ENCODE assay signal across 19 cellular contexts in genomic region chr5:129465945-129466344, GRCh38. TPM values are rescaled to one million over a fixed set of nuclear protein-coding genes. Genes with fewer than 3 reads are reported as not detected.
DNase-seq lines count a peak whose midpoint lies in the region; ATAC-seq and TF ChIP-seq lines count a peak whose summit lies in the region.
"Had no signal": no experiment of that assay in that cellular context is flagged by ENCODE, and none has a peak within 500 bp of the region (broad histone marks: within the 10 kb centered on the region; RNA-seq: fewer than 3 reads in every experiment).

No MANE protein-coding gene starts in this region.

- 16% methylated on average over 4 of the region's 4 CpGs for WGBS in SK-N-SH (ENCODE audit: low lambda C conversion rate)

- no peaks in the 10 kb centered on the region for H4K20me1 ChIP-seq in SK-N-SH (ENCODE audit: insufficient read depth)
- H4K20me1 ChIP-seq: BLaER1 had no signal

- peaks cover 5% of the 10 kb centered on the region for H3K36me3 Mint-ChIP-seq in glutamatergic neuron (ENCODE audit: unreplicated experiment)
- no peaks in the 10 kb centered on the region for H3K36me3 Mint-ChIP-seq in stimulated activated effector memory CD8-positive, alpha-beta T cell treated with anti-CD3 and anti-CD28 coated beads, Interleukin-12 subunit alpha, Interleukin-12 subunit beta, amount 100 ng/mL, for 72 hours

- H3K9me3 Mint-ChIP-seq in glutamatergic neuron (ENCODE audit: unreplicated experiment), result peaks cover 5% of the 10 kb centered on the region
- peaks cover 8% of the 10 kb centered on the region for H3K9me3 Mint-ChIP-seq in stimulated activated effector memory CD8-positive, alpha-beta T cell treated with anti-CD3 and anti-CD28 coated beads, Interleukin-12 subunit alpha, Interleukin-12 subunit beta, amount 100 ng/mL, for 72 hours
- H3K9me3 Mint-ChIP-seq: H9 had no signal

- no peak overlapping the region for H3K9ac ChIP-seq in SK-N-SH
- H3K9ac ChIP-seq: BLaER1 had no signal

- no peaks in the 10 kb centered on the region for H3K9me2 ChIP-seq in SK-N-SH

- peaks cover 5% of the 10 kb centered on the region for H3K27me3 Mint-ChIP-seq in glutamatergic neuron (ENCODE audit: unreplicated experiment)

- H3K27me3 ChIP-seq in SK-N-SH (ENCODE audit: insufficient read depth), result peaks cover 12% of the 10 kb centered on the region
- H3K27me3 ChIP-seq: BLaER1 had no signal

- DNase-seq in SK-N-SH, result no peak
- DNase-seq in glutamatergic neuron, result no peak
- no peak for DNase-seq in stimulated activated effector memory CD8-positive, alpha-beta T cell treated with anti-CD3 and anti-CD28 coated beads, Interleukin-12 subunit alpha, Interleukin-12 subunit beta, amount 100 ng/mL, for 72 hours (ENCODE audit: low spot score in 2 of 2)
- no peak for DNase-seq in T-helper 1 cell
- no peak for DNase-seq in activated CD4-positive, alpha-beta T cell treated with anti-CD3 and anti-CD28 coated beads, Interleukin-2, amount 50 U/mL, for 4 hours
- DNase-seq: AML-193; CD4-positive, alpha-beta memory T cell; DMS153; DMS79; H9 had no signal

- no peaks in the 10 kb centered on the region for H3K4me1 ChIP-seq in SK-N-SH (ENCODE audit: control insufficient read depth in 1 of 2, insufficient read depth in 2 of 2, low read depth in 1 of 2, low read length in 1 of 2)
- H3K4me1 ChIP-seq: BLaER1 had no signal

- no peaks in the 10 kb centered on the region for H3F3A ChIP-seq in SK-N-SH (replicated peaks; ENCODE audit: insufficient read depth)

- H3K4me2 ChIP-seq in SK-N-SH, result no peak overlapping the region
- H3K4me2 ChIP-seq: A549, BLaER1 had no signal

- no peak overlapping the region for H3K4me3 ChIP-seq in SK-N-SH (ENCODE audit: low read depth in 2 of 2, low read length in 1 of 2)
- H3K4me3 ChIP-seq: A549, BLaER1, GM12878 had no signal

- H3K9me3 ChIP-seq in SK-N-SH, result no peaks in the 10 kb centered on the region
- no peaks in the 10 kb centered on the region for H3K9me3 ChIP-seq in KOPT-K1 (ENCODE audit: insufficient read depth, low read length, poor library complexity, severe bottlenecking)
- H3K9me3 ChIP-seq: A549 had no signal

- no peaks in the 10 kb centered on the region for H3K36me3 ChIP-seq in SK-N-SH (replicated peaks in 1 of 2; ENCODE audit: control insufficient read depth in 1 of 2, insufficient read depth in 2 of 2, low read length in 1 of 2)
- no peaks in the 10 kb centered on the region for H3K36me3 ChIP-seq in KOPT-K1 (ENCODE audit: insufficient read depth, low read length)
- H3K36me3 ChIP-seq: BLaER1 had no signal

- H3K27ac ChIP-seq in SK-N-SH (ENCODE audit: low read depth in 2 of 2, low read length in 1 of 2), result no peak overlapping the region
- H3K27ac ChIP-seq in KOPT-K1 (ENCODE audit: low read depth, low read length, poor library complexity, severe bottlenecking), result peak overlapping the region; percentile 24
- H3K27ac ChIP-seq: 22Rv1, A549, BLaER1 had no signal

- no peak for TF ChIP-seq CTCF in SK-N-SH (IDR thresholded peaks at IDR 0.05)
- TF ChIP-seq CTCF in glutamatergic neuron (IDR thresholded peaks at IDR 0.05; ENCODE audit: partially characterized antibody, unreplicated experiment), result no peak

- H3K4me3 Mint-ChIP-seq in glutamatergic neuron (ENCODE audit: unreplicated experiment), result no peak overlapping the region
- H3K4me3 Mint-ChIP-seq in stimulated activated effector memory CD8-positive, alpha-beta T cell treated with anti-CD3 and anti-CD28 coated beads, Interleukin-12 subunit alpha, Interleukin-12 subunit beta, amount 100 ng/mL, for 72 hours, result no peak overlapping the region
- H3K4me3 Mint-ChIP-seq: CD14-positive monocyte; CD4-positive, alpha-beta memory T cell; H9 had no signal

- no peak for TF ChIP-seq EP300 in SK-N-SH (IDR thresholded peaks at IDR 0.05; ENCODE audit: borderline replicate concordance in 1 of 2, low read depth in 1 of 2, low read length in 1 of 2)

- TF ChIP-seq RAD21 in SK-N-SH (IDR thresholded peaks at IDR 0.05; ENCODE audit: low read length), result no peak

- H2AFZ ChIP-seq in SK-N-SH (ENCODE audit: low read depth), result 0 out of 2 replicates have a peak overlapping the region, but pooled peaks have one; percentile 22

- POLR2A ChIA-PET in SK-N-SH (lab: Yijun Ruan, JAX), result no interaction called here

- no peak for ATAC-seq in SK-N-SH treated with all-trans-retinoic acid at 6 μM for 48 hours
- no peak for ATAC-seq in stimulated activated effector memory CD8-positive, alpha-beta T cell treated with anti-CD3 and anti-CD28 coated beads, Interleukin-12 subunit alpha, Interleukin-12 subunit beta, amount 100 ng/mL, for 72 hours
- ATAC-seq: A549, GM12878, HepG2 had no signal

- CTCF ChIA-PET in SK-N-SH (lab: Yijun Ruan, JAX), result no interaction called here

- H3K4me1 Mint-ChIP-seq in glutamatergic neuron (ENCODE audit: low read depth, unreplicated experiment), result peaks cover 12% of the 10 kb centered on the region
- peaks cover 5% of the 10 kb centered on the region for H3K4me1 Mint-ChIP-seq in stimulated activated effector memory CD8-positive, alpha-beta T cell treated with anti-CD3 and anti-CD28 coated beads, Interleukin-12 subunit alpha, Interleukin-12 subunit beta, amount 100 ng/mL, for 72 hours

- H3K27ac Mint-ChIP-seq in glutamatergic neuron (ENCODE audit: unreplicated experiment), result peak overlapping the region; percentile 87
- no peak overlapping the region for H3K27ac Mint-ChIP-seq in stimulated activated effector memory CD8-positive, alpha-beta T cell treated with anti-CD3 and anti-CD28 coated beads, Interleukin-12 subunit alpha, Interleukin-12 subunit beta, amount 100 ng/mL, for 72 hours
- H3K27ac Mint-ChIP-seq: CD14-positive monocyte; CD4-positive, alpha-beta memory T cell had no signal

- H3K79me2 ChIP-seq in SK-N-SH (ENCODE audit: insufficient read depth), result no peaks in the 10 kb centered on the region

TF ChIP-seq in SK-N-SH, 30 proteins besides CTCF, POLR2A, EP300 and RAD21 (continues in another document):
- no peak for TF ChIP-seq NRF1 (IDR thresholded peaks at IDR 0.05; ENCODE audit: low read depth, low read length)
- no peak for TF ChIP-seq CHD2 (IDR thresholded peaks at IDR 0.05; ENCODE audit: low read length, partially characterized antibody)
- no peak for TF ChIP-seq FOXJ3 (CRISPR knock-in tag; IDR thresholded peaks at IDR 0.05)
- no peak for TF ChIP-seq GABPA (IDR thresholded peaks at IDR 0.05; ENCODE audit: low read depth)
- no peak for TF ChIP-seq TCF12 (IDR thresholded peaks at IDR 0.05)
- TF ChIP-seq ZBTB33 (IDR thresholded peaks at IDR 0.05; ENCODE audit: borderline replicate concordance, low read depth), result no peak
- no peak for TF ChIP-seq GATA2 (CRISPR knock-in tag; IDR thresholded peaks at IDR 0.05)
- TF ChIP-seq TAF1 (IDR thresholded peaks at IDR 0.05; ENCODE audit: borderline replicate concordance, low read depth, low read length), result no peak
- no peak for TF ChIP-seq MAX (IDR thresholded peaks at IDR 0.05; ENCODE audit: low read depth)

TF ChIP-seq in SK-N-SH treated with all-trans-retinoic acid at 6 μM for 48 hours, 23 proteins besides CTCF, POLR2A, EP300 and RAD21:
- TF ChIP-seq ESRRG (CRISPR knock-in tag; IDR thresholded peaks at IDR 0.05) (no peak), TSHZ2 (CRISPR knock-in tag; IDR thresholded peaks at IDR 0.05) (no peak), ISL1 (CRISPR knock-in tag; IDR thresholded peaks at IDR 0.05) (no peak), RARB (CRISPR knock-in tag; IDR thresholded peaks at IDR 0.05) (no peak), OSR1 (CRISPR knock-in tag; IDR thresholded peaks at IDR 0.05) (no peak), BACH2 (CRISPR knock-in tag; IDR thresholded peaks at IDR 0.05; ENCODE audit: borderline replicate concordance) (no peak), ZFP3 (CRISPR knock-in tag; IDR thresholded peaks at IDR 0.05) (no peak), POU6F1 (CRISPR knock-in tag; IDR thresholded peaks at IDR 0.05; ENCODE audit: borderline replicate concordance, low read depth) (no peak), ZNF8 (CRISPR knock-in tag; IDR thresholded peaks at IDR 0.05) (no peak)

RNA-seq across cellular contexts. Expression of gene ADAMTS19, which starts 5.8 kb away (rescaled TPM):
- 0.10 TPM in 1 of 2 replicates, not detected in the other for polyA plus RNA-seq in SK-N-SH (2012; rRNA removed)
- polyA plus RNA-seq in SK-N-SH (2012; cell fraction: cytosol; rRNA removed), result not detected in 2 replicates
- polyA plus RNA-seq in SK-N-SH (2012; cell fraction: nucleus; rRNA removed), result not detected in 2 replicates
- total RNA-seq in glutamatergic neuron (ENCODE audit: unreplicated experiment), result 22.1 TPM
- total RNA-seq: CD4-positive, alpha-beta memory T cell; G401; GM12878; HepG2 had no signal
- polyA plus RNA-seq: A549; CD14-positive monocyte; CD4-positive, alpha-beta memory T cell; GM12878; HepG2 had no signal
